Comparison of ENCODE assay signal across 22 cellular contexts in genomic region chr5:131361677-131362315, GRCh38.
DNase-seq lines count a peak whose midpoint lies in the region; ATAC-seq and TF ChIP-seq lines count a peak whose summit lies in the region.
"Had no signal": no experiment of that assay in that cellular context is flagged by ENCODE, and none has a peak within 500 bp of the region (broad histone marks: within the 10 kb centered on the region; RNA-seq: fewer than 3 reads in every experiment).

No MANE protein-coding gene starts in this region.

- H3K27me3 Mint-ChIP-seq in T-helper 2 cell treated with Interferon-gamma antibody and Interleukin-4, amounts not matched to agents 5 μg/mL and 100 μg/mL, for 36 hours (ENCODE audit: low read depth) = no peaks in the 10 kb centered on the region
- H3K27me3 Mint-ChIP-seq in CD8-positive, alpha-beta T cell (ENCODE audit: low read depth) = no peaks in the 10 kb centered on the region
- H3K27me3 Mint-ChIP-seq in activated T-helper 2 cell treated with anti-CD3 and anti-CD28 coated beads, Interferon-gamma antibody, Interleukin-2, Interleukin-4, amounts not matched to agents 10 μg/mL and 5 μg/mL and 100 μg/mL, durations not matched to agents 14 hours and 24 hours and 36 hours (ENCODE audit: low read depth) = no peaks in the 10 kb centered on the region
- no peaks in the 10 kb centered on the region for H3K27me3 Mint-ChIP-seq in mesothelial cell of epicardium (ENCODE audit: low read depth)

- H3K4me3 ChIP-seq in CD8-positive, alpha-beta T cell (ENCODE audit: low read depth, low read length) = no peak overlapping the region
- H3K4me3 ChIP-seq: left ventricle myocardium inferior, right atrium auricular region, vagina had no signal

- POLR2A ChIA-PET in CD8-positive, alpha-beta T cell (lab: Charles Lee) = interaction anchor here (0.6 to 1.7 kb wide), 5 partner anchors 13 to 53 kb away, joined by 3 to 8 read pairs (median 3); no protein-coding TSS in a partner anchor

- DNase-seq in T-helper 2 cell treated with Interferon-gamma antibody and Interleukin-4, amounts not matched to agents 5 μg/mL and 100 μg/mL, for 36 hours (ENCODE audit: low spot score) = no peak
- DNase-seq in T-helper 2 cell = no peak
- DNase-seq in CD8-positive, alpha-beta T cell = no peak
- no peak for DNase-seq in activated T-helper 2 cell treated with anti-CD3 and anti-CD28 coated beads, Interferon-gamma antibody, Interleukin-2, Interleukin-4, amounts not matched to agents 10 μg/mL and 5 μg/mL and 100 μg/mL, durations not matched to agents 14 hours and 24 hours and 36 hours (ENCODE audit: low spot score)
- no peak for DNase-seq in mesothelial cell of epicardium (ENCODE audit: low spot score in 2 of 2, unreplicated experiment in 2 of 2)
- DNase-seq in medulla oblongata (ENCODE audit: extremely low spot score) = no peak
- no peak for DNase-seq in NCI-H2029 (lab: John Stamatoyannopoulos, UW)
- no peak for DNase-seq in NCI-H82 treated with DMSO at 0.1 percent for 48 hours (lab: John Stamatoyannopoulos, UW; ENCODE audit: unreplicated experiment)
- DNase-seq: 8988T; activated CD4-positive, CD25-positive, alpha-beta regulatory T cell; activated CD8-positive, alpha-beta memory T cell treated with anti-CD3 and anti-CD28 coated beads, Interleukin-2, amount 50 U/mL, for 48 hours; AML-193; brain microvascular endothelial cell; GF-D8; left ventricle myocardium inferior; NCI-H1092; NCI-H1930; NCI-H345; stimulated activated CD8-positive, alpha-beta memory T cell treated with anti-CD3 and anti-CD28 coated beads, Interleukin-4, amount 100 ng/mL, for 48 hours; T-helper 9 cell had no signal

- TF ChIP-seq CTCF in CD8-positive, alpha-beta T cell (IDR thresholded peaks at IDR 0.05) = no peak
- TF ChIP-seq CTCF in mesothelial cell of epicardium (IDR thresholded peaks at IDR 0.05; ENCODE audit: unreplicated experiment) = no peak

- H3K4me1 Mint-ChIP-seq in T-helper 2 cell treated with Interferon-gamma antibody and Interleukin-4, amounts not matched to agents 5 μg/mL and 100 μg/mL, for 36 hours (ENCODE audit: low read depth) = peaks cover 46% of the 10 kb centered on the region
- peaks cover 82% of the 10 kb centered on the region for H3K4me1 Mint-ChIP-seq in CD8-positive, alpha-beta T cell (ENCODE audit: low read depth)
- peaks cover 46% of the 10 kb centered on the region for H3K4me1 Mint-ChIP-seq in activated T-helper 2 cell treated with anti-CD3 and anti-CD28 coated beads, Interferon-gamma antibody, Interleukin-2, Interleukin-4, amounts not matched to agents 10 μg/mL and 5 μg/mL and 100 μg/mL, durations not matched to agents 14 hours and 24 hours and 36 hours (ENCODE audit: low read depth)
- H3K4me1 Mint-ChIP-seq in mesothelial cell of epicardium = peaks cover 15% of the 10 kb centered on the region

- H3K9me3 Mint-ChIP-seq in T-helper 2 cell treated with Interferon-gamma antibody and Interleukin-4, amounts not matched to agents 5 μg/mL and 100 μg/mL, for 36 hours = no peaks in the 10 kb centered on the region
- no peaks in the 10 kb centered on the region for H3K9me3 Mint-ChIP-seq in CD8-positive, alpha-beta T cell
- no peaks in the 10 kb centered on the region for H3K9me3 Mint-ChIP-seq in activated T-helper 2 cell treated with anti-CD3 and anti-CD28 coated beads, Interferon-gamma antibody, Interleukin-2, Interleukin-4, amounts not matched to agents 10 μg/mL and 5 μg/mL and 100 μg/mL, durations not matched to agents 14 hours and 24 hours and 36 hours
- H3K9me3 Mint-ChIP-seq in mesothelial cell of epicardium = no peaks in the 10 kb centered on the region

- no peaks in the 10 kb centered on the region for H3K9me3 ChIP-seq in CD8-positive, alpha-beta T cell (ENCODE audit: low read length)
- H3K9me3 ChIP-seq: left ventricle myocardium inferior, right atrium auricular region, vagina had no signal

- peaks cover 61% of the 10 kb centered on the region for H3K36me3 Mint-ChIP-seq in T-helper 2 cell treated with Interferon-gamma antibody and Interleukin-4, amounts not matched to agents 5 μg/mL and 100 μg/mL, for 36 hours (ENCODE audit: low read depth)
- H3K36me3 Mint-ChIP-seq in CD8-positive, alpha-beta T cell = peaks cover 71% of the 10 kb centered on the region
- H3K36me3 Mint-ChIP-seq in activated T-helper 2 cell treated with anti-CD3 and anti-CD28 coated beads, Interferon-gamma antibody, Interleukin-2, Interleukin-4, amounts not matched to agents 10 μg/mL and 5 μg/mL and 100 μg/mL, durations not matched to agents 14 hours and 24 hours and 36 hours (ENCODE audit: low read depth) = peaks cover 65% of the 10 kb centered on the region
- H3K36me3 Mint-ChIP-seq in mesothelial cell of epicardium = peaks cover 19% of the 10 kb centered on the region

- H3K27ac ChIP-seq in CD8-positive, alpha-beta T cell (ENCODE audit: low read depth, low read length) = no peak overlapping the region
- H3K27ac ChIP-seq: brain microvascular endothelial cell, left ventricle myocardium inferior, right atrium auricular region, vagina had no signal

- H3K36me3 ChIP-seq in CD8-positive, alpha-beta T cell (ENCODE audit: insufficient read depth, low read length) = peaks cover 21% of the 10 kb centered on the region
- H3K36me3 ChIP-seq: brain microvascular endothelial cell, right atrium auricular region had no signal

- H3K4me3 Mint-ChIP-seq in T-helper 2 cell treated with Interferon-gamma antibody and Interleukin-4, amounts not matched to agents 5 μg/mL and 100 μg/mL, for 36 hours = no peak overlapping the region
- no peak overlapping the region for H3K4me3 Mint-ChIP-seq in CD8-positive, alpha-beta T cell
- H3K4me3 Mint-ChIP-seq in activated T-helper 2 cell treated with anti-CD3 and anti-CD28 coated beads, Interferon-gamma antibody, Interleukin-2, Interleukin-4, amounts not matched to agents 10 μg/mL and 5 μg/mL and 100 μg/mL, durations not matched to agents 14 hours and 24 hours and 36 hours (ENCODE audit: low read depth) = no peak overlapping the region
- no peak overlapping the region for H3K4me3 Mint-ChIP-seq in mesothelial cell of epicardium

- no peak for ATAC-seq in CD8-positive, alpha-beta T cell

- peak overlapping the region; percentile 33 for H3K27ac Mint-ChIP-seq in T-helper 2 cell treated with Interferon-gamma antibody and Interleukin-4, amounts not matched to agents 5 μg/mL and 100 μg/mL, for 36 hours
- H3K27ac Mint-ChIP-seq in CD8-positive, alpha-beta T cell = peak overlapping the region; percentile 62
- H3K27ac Mint-ChIP-seq in activated T-helper 2 cell treated with anti-CD3 and anti-CD28 coated beads, Interferon-gamma antibody, Interleukin-2, Interleukin-4, amounts not matched to agents 10 μg/mL and 5 μg/mL and 100 μg/mL, durations not matched to agents 14 hours and 24 hours and 36 hours = peak overlapping the region; percentile 50
- H3K27ac Mint-ChIP-seq in mesothelial cell of epicardium = peak overlapping the region; percentile 41

- CTCF ChIA-PET in CD8-positive, alpha-beta T cell (lab: Charles Lee) = interaction anchor here (0.7 to 1.4 kb wide), 5 partner anchors 9 to 24 kb away, joined by 3 to 8 read pairs (median 4); no protein-coding TSS in a partner anchor

- intact Hi-C loops in CD8-positive, alpha-beta T cell (cut with DNase I, micrococcal nuclease) = loop anchor here in 1 of 2 experiments (2.0 kb wide), 1 partner anchor 13 kb away; no protein-coding TSS in a partner anchor
- intact Hi-C loops in activated T-helper 2 cell treated with anti-CD3 and anti-CD28 coated beads, Interferon-gamma antibody, Interleukin-2, Interleukin-4, amounts not matched to agents 10 μg/mL and 5 μg/mL and 100 μg/mL, durations not matched to agents 14 hours and 24 hours and 36 hours (cut with micrococcal nuclease) = no loop called here

- no peaks in the 10 kb centered on the region for H3K27me3 ChIP-seq in CD8-positive, alpha-beta T cell (ENCODE audit: insufficient read depth, low read length)
- H3K27me3 ChIP-seq: brain microvascular endothelial cell, right atrium auricular region, vagina had no signal

- peaks cover 70% of the 10 kb centered on the region for H3K4me1 ChIP-seq in CD8-positive, alpha-beta T cell (ENCODE audit: insufficient read depth, low read length)
- H3K4me1 ChIP-seq: left ventricle myocardium inferior, right atrium auricular region, vagina had no signal
